10 cellular contexts compared by ENCODE assay signal in the genomic region with DNA sequence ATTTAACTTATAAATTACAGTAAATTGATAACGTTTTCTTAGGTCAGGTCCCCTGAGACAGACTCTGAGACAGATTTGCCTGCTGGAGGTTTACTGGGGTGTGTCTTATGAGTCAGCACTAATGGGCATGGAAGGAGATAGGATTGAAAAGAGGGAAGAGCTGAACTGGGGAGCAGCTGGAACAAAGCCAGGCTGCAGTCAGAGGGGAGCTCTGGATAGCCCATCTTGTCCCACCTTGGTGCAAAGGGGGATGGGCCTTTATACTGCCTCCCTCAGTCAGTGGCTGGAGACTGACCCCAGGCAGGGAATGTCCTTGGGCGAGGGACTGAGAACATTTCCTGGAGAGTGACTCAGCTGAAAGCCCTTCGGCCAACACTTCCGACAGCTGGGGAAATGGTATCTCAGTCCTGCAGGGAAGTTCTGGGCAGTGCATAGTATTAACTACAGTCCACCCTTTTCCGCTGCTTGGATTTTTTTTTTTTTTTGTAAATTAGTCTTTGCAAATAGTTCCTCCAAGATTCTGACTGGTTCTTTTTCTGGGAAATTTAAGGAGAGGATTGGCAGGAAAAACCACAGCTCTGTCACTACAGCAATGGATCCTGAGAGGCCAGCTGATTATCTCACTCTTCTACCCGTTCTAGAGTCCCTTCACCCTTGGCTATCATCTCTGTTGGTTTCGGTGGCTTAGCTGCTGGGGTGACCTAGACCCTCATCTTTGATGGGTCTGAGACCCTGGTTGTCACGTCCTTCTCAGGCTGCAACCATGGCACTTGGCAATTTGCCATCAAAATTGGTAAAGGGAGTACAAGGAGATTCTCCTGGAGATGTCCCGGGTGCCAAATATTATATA. TPM values are rescaled to one million over a fixed set of nuclear protein-coding genes. Genes with fewer than 3 reads are reported as not detected.
DNase-seq lines count a peak whose midpoint lies in the region; ATAC-seq and TF ChIP-seq lines count a peak whose summit lies in the region.
"Had no signal": no experiment of that assay in that cellular context is flagged by ENCODE, and none has a peak within 500 bp of the region (broad histone marks: within the 10 kb centered on the region; RNA-seq: fewer than 3 reads in every experiment).

No MANE protein-coding gene starts in this region.

- H3K4me3 Mint-ChIP-seq in Calu3 (ENCODE audit: low read depth, unreplicated experiment), result no peak overlapping the region
- H3K4me3 Mint-ChIP-seq: T-helper 1 cell treated with Interleukin-12 subunit alpha and Interleukin-12 subunit beta and Interleukin-4 antibody, amounts not matched to agents 30 μg/mL and 1 μg/mL, for 36 hours had no signal

- H3K27ac Mint-ChIP-seq in Calu3 (ENCODE audit: unreplicated experiment), result peak overlapping the region; percentile 81
- H3K27ac Mint-ChIP-seq: T-helper 1 cell treated with Interleukin-12 subunit alpha and Interleukin-12 subunit beta and Interleukin-4 antibody, amounts not matched to agents 30 μg/mL and 1 μg/mL, for 36 hours had no signal

- no peaks in the 10 kb centered on the region for H3K36me3 ChIP-seq in RWPE2 (ENCODE audit: low read depth)
- no peaks in the 10 kb centered on the region for H3K36me3 ChIP-seq in WERI-Rb-1
- H3K36me3 ChIP-seq: neutrophil had no signal

- peaks cover 20% of the 10 kb centered on the region for H3K4me1 Mint-ChIP-seq in Calu3 (ENCODE audit: low read depth, unreplicated experiment)

- DNase-seq in Calu3 (peak; percentile 75), RWPE2 (ENCODE audit: low spot score) (peak; percentile 66), fibroblast of the conjunctiva (ENCODE audit: low read depth) (peak; percentile 57), omental fat pad (ENCODE audit: low spot score) (no peak), WERI-Rb-1 (no peak)

- H3K27ac ChIP-seq in RWPE2 (ENCODE audit: poor library complexity, severe bottlenecking) (peak overlapping the region; percentile 94), WERI-Rb-1 (no peak overlapping the region)
- H3K27ac ChIP-seq: neutrophil had no signal

- no peaks in the 10 kb centered on the region for H3K27me3 Mint-ChIP-seq in Calu3 (ENCODE audit: unreplicated experiment)

- TF ChIP-seq CTCF in Calu3 (IDR thresholded peaks at IDR 0.05; ENCODE audit: unreplicated experiment), result no peak
- no peak for TF ChIP-seq CTCF in RWPE2 (IDR thresholded peaks at IDR 0.05; ENCODE audit: poor library complexity, severe bottlenecking)
- TF ChIP-seq CTCF in omental fat pad (IDR thresholded peaks at IDR 0.05), result no peak
- TF ChIP-seq CTCF in WERI-Rb-1 (IDR thresholded peaks at IDR 0.05; ENCODE audit: low read depth, low read length), result no peak

- intact Hi-C loops in Calu3 (cut with micrococcal nuclease; ENCODE audit: unreplicated experiment), result loop anchor here (5.0 kb wide), 1 partner anchor 70 kb away; no protein-coding TSS in a partner anchor

- H3K4me3 ChIP-seq in RWPE2 (ENCODE audit: severe bottlenecking) (no peak overlapping the region), WERI-Rb-1 (ENCODE audit: low read depth, low read length) (no peak overlapping the region)

- H3K36me3 Mint-ChIP-seq in Calu3 (ENCODE audit: insufficient read depth, unreplicated experiment), result peaks cover 5% of the 10 kb centered on the region

- no TSS peak for BruUV-seq in Calu3 (replicated peaks; lab: Mats Ljungman, UMichigan)

- no peaks in the 10 kb centered on the region for H3K9me3 Mint-ChIP-seq in Calu3 (ENCODE audit: low read depth, unreplicated experiment)
- H3K9me3 Mint-ChIP-seq: T-helper 1 cell treated with Interleukin-12 subunit alpha and Interleukin-12 subunit beta and Interleukin-4 antibody, amounts not matched to agents 30 μg/mL and 1 μg/mL, for 36 hours had no signal

- H3K4me1 ChIP-seq in RWPE2 (ENCODE audit: insufficient read depth, poor library complexity, severe bottlenecking), result peaks cover 20% of the 10 kb centered on the region

- H3K9me3 ChIP-seq in RWPE2 (ENCODE audit: severe bottlenecking) (no peaks in the 10 kb centered on the region), WERI-Rb-1 (ENCODE audit: severe bottlenecking) (no peaks in the 10 kb centered on the region)
- H3K9me3 ChIP-seq: neutrophil had no signal

- H3K27me3 ChIP-seq in RWPE2 (ENCODE audit: insufficient read depth, poor library complexity, severe bottlenecking), result no peaks in the 10 kb centered on the region
- no peaks in the 10 kb centered on the region for H3K27me3 ChIP-seq in WERI-Rb-1 (ENCODE audit: insufficient read depth, low read depth, severe bottlenecking)
- H3K27me3 ChIP-seq: neutrophil had no signal

- ATAC-seq in RWPE2 (ENCODE audit: low read depth), result peak; percentile 90
- ATAC-seq in omental fat pad (ENCODE audit: low FRiP score), result peak; percentile 94
- ATAC-seq in HG03565 (IDR thresholded peaks at IDR 0.05; ENCODE audit: unreplicated experiment), result no peak
- ATAC-seq in GM18858 (IDR thresholded peaks at IDR 0.05; ENCODE audit: unreplicated experiment), result no peak
- no peak for ATAC-seq in GM19023 (IDR thresholded peaks at IDR 0.05; ENCODE audit: unreplicated experiment)

- CTCF ChIA-PET in Calu3 (lab: Charles Lee), result interaction anchor here (0.6 to 1.8 kb wide), 7 partner anchors 10 to 635 kb away, joined by 3 to 5 read pairs (median 4); no protein-coding TSS in a partner anchor

RNA-seq across cellular contexts. Expression of gene CDC42BPA, which starts 39.2 kb away (rescaled TPM):
- 48.6 and 49.5 TPM in 2 replicates for total RNA-seq in Calu3 (2022)
- 10 to 100 TPM; 33.3 to 92.7 (median 39.9) TPM for total RNA-seq in omental fat pad

Comparison
In these comparisons a context has a peak if more than half of its experiments do, and no peak if none do; other contexts are left out.
1. DNase-seq: peak in Calu3 (single experiment), RWPE2 (single experiment) and fibroblast of the conjunctiva (single experiment); none in omental fat pad (single experiment) and WERI-Rb-1 (single experiment).
2. ATAC-seq: peak in RWPE2 (single experiment) and omental fat pad (single experiment); none in HG03565 (single experiment), GM18858 (single experiment) and GM19023 (single experiment).